Comparison of ENCODE assay signal across 17 cellular contexts in the genomic region with DNA sequence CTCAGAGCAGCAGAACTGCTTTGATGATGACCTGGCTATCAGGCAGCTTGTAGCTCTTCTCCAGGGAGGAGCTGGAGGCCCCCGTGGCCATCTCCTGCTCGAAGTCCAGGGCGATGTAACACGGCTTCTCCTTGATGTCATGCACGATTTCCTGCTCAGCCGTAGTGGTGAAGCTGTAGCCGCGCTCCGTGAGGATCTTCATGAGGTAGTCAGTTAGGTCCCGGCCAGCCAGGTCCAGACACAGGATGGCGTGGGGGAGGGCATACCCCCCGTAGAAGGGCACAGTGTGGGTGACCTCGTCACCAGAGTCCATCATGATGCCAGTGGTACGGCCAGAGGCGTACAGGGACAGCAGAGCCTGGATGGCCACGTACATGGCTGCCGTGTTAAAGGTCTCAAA. TPM values are rescaled to one million over a fixed set of nuclear protein-coding genes. Genes with fewer than 3 reads are reported as not detected.
DNase-seq lines count a peak whose midpoint lies in the region; ATAC-seq and TF ChIP-seq lines count a peak whose summit lies in the region.
"Had no signal": no experiment of that assay in that cellular context is flagged by ENCODE, and none has a peak within 500 bp of the region (broad histone marks: within the 10 kb centered on the region; RNA-seq: fewer than 3 reads in every experiment).

No MANE protein-coding gene starts in this region.

- H3K79me2 ChIP-seq in GM23338 (replicated peaks; ENCODE audit: insufficient read depth), result no peaks in the 10 kb centered on the region

- no peak for TF ChIP-seq POLR2A in esophagus muscularis mucosa (IDR thresholded peaks at IDR 0.05; ENCODE audit: low read depth)

- TF ChIP-seq EP300 in esophagus muscularis mucosa (IDR thresholded peaks at IDR 0.05), result no peak

- H3K27ac ChIP-seq in GM23338 (ENCODE audit: low read depth) (no peak overlapping the region), esophagus muscularis mucosa (replicated peaks in 1 of 4) (no peak overlapping the region)
- H3K27ac ChIP-seq: 22Rv1; A549; BLaER1 treated with 17β-estradiol and CSF1 and Interleukin-3, amounts not matched to agents 10 nM and 100 nM; C4-2B had no signal

- H3K9me3 ChIP-seq in esophagus muscularis mucosa, result no peaks in the 10 kb centered on the region
- H3K9me3 ChIP-seq: A549, Caco-2 had no signal

- H3K9me3 Mint-ChIP-seq in GM23338 (no peaks in the 10 kb centered on the region; the same call in 2 of the 3 replicates), nephron progenitor cell (peaks cover 39% of the 10 kb centered on the region)
- peaks cover 3% of the 10 kb centered on the region in 2 donors for H3K9me3 Mint-ChIP-seq in stimulated activated naive B cell treated with anti-CD40 and anti-IgM and Interleukin-4, amounts not matched to agents 10 μg/mL and 1 μg/mL and 100 μg/mL, for 72 hours
- H3K9me3 Mint-ChIP-seq: CD4-positive, alpha-beta T cell; CD8-positive, alpha-beta T cell had no signal

- H3K27me3 ChIP-seq in GM23338 (ENCODE audit: insufficient read depth), result no peaks in the 10 kb centered on the region
- H3K27me3 ChIP-seq in esophagus muscularis mucosa, result no peaks in the 10 kb centered on the region
- H3K27me3 ChIP-seq: BLaER1 treated with 17β-estradiol and CSF1 and Interleukin-3, amounts not matched to agents 10 nM and 100 nM had no signal

- no peaks in the 10 kb centered on the region for H3K9me2 ChIP-seq in GM23338 (ENCODE audit: insufficient read depth)

- H3K4me3 Mint-ChIP-seq in GM23338 (no peak overlapping the region), nephron progenitor cell (no peak overlapping the region)
- no peak overlapping the region for H3K4me3 Mint-ChIP-seq in stimulated activated naive B cell treated with anti-CD40 and anti-IgM and Interleukin-4, amounts not matched to agents 10 μg/mL and 1 μg/mL and 100 μg/mL, for 72 hours
- H3K4me3 Mint-ChIP-seq: B cell; CD4-positive, alpha-beta T cell; CD8-positive, alpha-beta T cell had no signal

- no peak for TF ChIP-seq CTCF in GM23338 (conservative IDR thresholded peaks at IDR 0.05; ENCODE audit: low read depth in 2 of 2)
- no peak for TF ChIP-seq CTCF in esophagus muscularis mucosa (IDR thresholded peaks at IDR 0.05)
- no peak for TF ChIP-seq CTCF in nephron progenitor cell (IDR thresholded peaks at IDR 0.05)

- WGBS in esophagus muscularis mucosa, result 97% methylated on average over 14 of the region's 17 CpGs

- no peak overlapping the region for H3K4me2 ChIP-seq in GM23338
- H3K4me2 ChIP-seq: A549; BLaER1 treated with 17β-estradiol and CSF1 and Interleukin-3, amounts not matched to agents 10 nM and 100 nM had no signal

- no peak overlapping the region for H2AFZ ChIP-seq in GM23338

- H4K20me1 ChIP-seq in GM23338 (replicated peaks; ENCODE audit: insufficient read depth), result no peaks in the 10 kb centered on the region
- H4K20me1 ChIP-seq: BLaER1 treated with 17β-estradiol and CSF1 and Interleukin-3, amounts not matched to agents 10 nM and 100 nM had no signal

- no peaks in the 10 kb centered on the region for H3K4me1 ChIP-seq in GM23338 (ENCODE audit: insufficient read depth)
- H3K4me1 ChIP-seq in esophagus muscularis mucosa, result no peaks in the 10 kb centered on the region
- H3K4me1 ChIP-seq: A549; BLaER1 treated with 17β-estradiol and CSF1 and Interleukin-3, amounts not matched to agents 10 nM and 100 nM had no signal

- H3K36me3 ChIP-seq in GM23338 (ENCODE audit: insufficient read depth), result no peaks in the 10 kb centered on the region
- H3K36me3 ChIP-seq in esophagus muscularis mucosa, result no peaks in the 10 kb centered on the region
- H3K36me3 ChIP-seq: BLaER1 treated with 17β-estradiol and CSF1 and Interleukin-3, amounts not matched to agents 10 nM and 100 nM had no signal

- no peaks in the 10 kb centered on the region for H3F3A ChIP-seq in GM23338 (replicated peaks; ENCODE audit: low read depth)

- H3K27me3 Mint-ChIP-seq in GM23338 (ENCODE audit: insufficient read depth, low read depth, poor library complexity), result peaks cover 2% of the 10 kb centered on the region
- peaks cover 30 to 33% of the 10 kb centered on the region in 2 donors for H3K27me3 Mint-ChIP-seq in stimulated activated naive B cell treated with anti-CD40 and anti-IgM and Interleukin-4, amounts not matched to agents 10 μg/mL and 1 μg/mL and 100 μg/mL, for 72 hours
- peaks cover 31% of the 10 kb centered on the region for H3K27me3 Mint-ChIP-seq in nephron progenitor cell (ENCODE audit: low read depth, poor library complexity)

- H3K4me1 Mint-ChIP-seq in GM23338, result no peaks in the 10 kb centered on the region
- no peaks in the 10 kb centered on the region for H3K4me1 Mint-ChIP-seq in stimulated activated naive B cell treated with anti-CD40 and anti-IgM and Interleukin-4, amounts not matched to agents 10 μg/mL and 1 μg/mL and 100 μg/mL, for 72 hours
- H3K4me1 Mint-ChIP-seq in nephron progenitor cell, result no peaks in the 10 kb centered on the region
- H3K4me1 Mint-ChIP-seq: B cell had no signal

- intact Hi-C loops in esophagus muscularis mucosa (cut with DNase I), result no loop called here

- no peak for ATAC-seq in GM23338
- ATAC-seq in stimulated activated naive B cell treated with anti-CD40 and anti-IgM and Interleukin-4, amounts not matched to agents 10 μg/mL and 1 μg/mL and 100 μg/mL, for 72 hours (replicated peaks), result no peak
- ATAC-seq: A549; CD8-positive, alpha-beta T cell had no signal

- H3K27ac Mint-ChIP-seq in GM23338 (peak overlapping the region; percentile 8; the same call in 1 of the 2 replicates), nephron progenitor cell (no peak overlapping the region)
- H3K27ac Mint-ChIP-seq in stimulated activated naive B cell treated with anti-CD40 and anti-IgM and Interleukin-4, amounts not matched to agents 10 μg/mL and 1 μg/mL and 100 μg/mL, for 72 hours, result peak overlapping the region; percentile 66
- H3K27ac Mint-ChIP-seq: B cell; CD4-positive, alpha-beta T cell; CD8-positive, alpha-beta T cell had no signal

- no peak overlapping the region for H3K4me3 ChIP-seq in GM23338
- no peak overlapping the region for H3K4me3 ChIP-seq in esophagus muscularis mucosa
- H3K4me3 ChIP-seq: A549; BLaER1 treated with 17β-estradiol and CSF1 and Interleukin-3, amounts not matched to agents 10 nM and 100 nM had no signal

- DNase-seq in GM23338 (ENCODE audit: low spot score) (no peak), esophagus muscularis mucosa (ENCODE audit: extremely low spot score) (peak; percentile 90), nephron progenitor cell (no peak), NCI-H187 (lab: John Stamatoyannopoulos, UW) (no peak)
- DNase-seq in stimulated activated naive B cell treated with anti-CD40 and anti-IgM and Interleukin-4, amounts not matched to agents 10 μg/mL and 1 μg/mL and 100 μg/mL, for 72 hours, result no peak
- DNase-seq: AML-193; Caco-2; Calu3; CD4-positive, alpha-beta T cell; CD8-positive, alpha-beta T cell; DMS79 treated with DMSO at 0.1 percent for 48 hours; GF-D8 had no signal

- no peaks in the 10 kb centered on the region for H3K36me3 Mint-ChIP-seq in GM23338 (ENCODE audit: low read depth)
- no peaks in the 10 kb centered on the region for H3K36me3 Mint-ChIP-seq in stimulated activated naive B cell treated with anti-CD40 and anti-IgM and Interleukin-4, amounts not matched to agents 10 μg/mL and 1 μg/mL and 100 μg/mL, for 72 hours
- peaks cover 12% of the 10 kb centered on the region for H3K36me3 Mint-ChIP-seq in nephron progenitor cell (ENCODE audit: low read depth)
- H3K36me3 Mint-ChIP-seq: CD8-positive, alpha-beta T cell had no signal

TF ChIP-seq in GM23338, 12 proteins besides CTCF, POLR2A, EP300 and RAD21 (continues in another document):
- TF ChIP-seq NANOG (IDR thresholded peaks at IDR 0.05; ENCODE audit: borderline replicate concordance), result no peak
- TF ChIP-seq JUNB (IDR thresholded peaks at IDR 0.05; ENCODE audit: unreplicated experiment), result no peak
- TF ChIP-seq ZNF331 (CRISPR knock-in tag; IDR thresholded peaks at IDR 0.05; ENCODE audit: low read depth), result no peak
- TF ChIP-seq REST (IDR thresholded peaks at IDR 0.05; ENCODE audit: unreplicated experiment), result no peak
- no peak for TF ChIP-seq EZH2 (IDR thresholded peaks at IDR 0.05; ENCODE audit: low read depth, unreplicated experiment)
- TF ChIP-seq ZNF114 (CRISPR knock-in tag; IDR thresholded peaks at IDR 0.05), result no peak

RNA-seq across cellular contexts. Expression of gene TP53BP2, which starts 18.3 kb away (rescaled TPM):
- 32.9 and 33.9 TPM in 2 replicates for total RNA-seq in GM23338 (2014; rRNA removed; shearing (Covaris generic))
- polyA plus RNA-seq in GM23338 (2016; fragmentation: Nextera tagmentation; extraction: Ambion mirVana), result 7.8 and 10.1 TPM in 2 replicates
- 100 to 1,000 TPM in 1 of 4 donors, 10 to 100 TPM in 3; 26.6 to 106 (median 43.8) TPM for total RNA-seq in esophagus muscularis mucosa
